In genomic region chr4:165865995-165866650, GRCh38 we compare ENCODE assay signal across 26 cellular contexts. TPM values are rescaled to one million over a fixed set of nuclear protein-coding genes. Genes with fewer than 3 reads are reported as not detected.
"Had no signal": no experiment of that assay in that cellular context is flagged by ENCODE, and none has a peak within 500 bp of the region (broad histone marks: within the 10 kb centered on the region; RNA-seq: fewer than 3 reads in every experiment).

No MANE protein-coding gene starts in this region.

- H3K9me3 Mint-ChIP-seq: T-cell; T-helper 1 cell treated with Interleukin-12 subunit alpha and Interleukin-12 subunit beta and Interleukin-4 antibody, amounts not matched to agents 30 μg/mL and 1 μg/mL, for 36 hours had no signal

- ATAC-seq: T-cell had no signal

- H3K27ac Mint-ChIP-seq: T-cell; T-helper 1 cell treated with Interleukin-12 subunit alpha and Interleukin-12 subunit beta and Interleukin-4 antibody, amounts not matched to agents 30 μg/mL and 1 μg/mL, for 36 hours had no signal

- DNase-seq: KBM-7, MG63, NCI-H1092, NCI-H1105 treated with DMSO at 0.1 percent for 48 hours, NCI-H1417 treated with DMSO at 0.1 percent for 48 hours, NCI-H1694, NCI-H187 treated with DMSO at 0.1 percent for 48 hours, NCI-H2029 treated with DMSO at 0.1 percent for 48 hours, NCI-H2171, NCI-H226, NCI-H446, NCI-H510A, NCI-H524 treated with DMSO at 0.1 percent for 48 hours, NCI-H774, Right ventricle myocardium superior, RPMI8226, SIG-M5, SK-N-SH, SW 1271, T-cell had no signal

- H3K4me1 ChIP-seq: SJSA1 had no signal

- FAIRE-seq: HTR-8/SVneo, RCC 7860 had no signal

- H3K4me3 Mint-ChIP-seq: T-cell; T-helper 1 cell treated with Interleukin-12 subunit alpha and Interleukin-12 subunit beta and Interleukin-4 antibody, amounts not matched to agents 30 μg/mL and 1 μg/mL, for 36 hours had no signal

- H3K4me3 ChIP-seq: MG63, SJSA1 had no signal

- H3K9me3 ChIP-seq: MG63, SJSA1, SK-N-SH had no signal

- H3K4me2 ChIP-seq: SK-N-SH had no signal

- H3K27ac ChIP-seq: HL-60, SJSA1 had no signal

- H3K36me3 Mint-ChIP-seq: T-cell had no signal

- H3K36me3 ChIP-seq: MG63, SJSA1 had no signal

- H3K9ac ChIP-seq: SK-N-SH had no signal

- H3K4me1 Mint-ChIP-seq: T-cell had no signal

RNA-seq across cellular contexts. Expression of gene TLL1, which starts 6.9 kb away (rescaled TPM):
- total RNA-seq: LHCN-M2, SJSA1, T-cell had no signal
